Comparison of ENCODE assay signal across 8 cellular contexts in the genomic region with DNA sequence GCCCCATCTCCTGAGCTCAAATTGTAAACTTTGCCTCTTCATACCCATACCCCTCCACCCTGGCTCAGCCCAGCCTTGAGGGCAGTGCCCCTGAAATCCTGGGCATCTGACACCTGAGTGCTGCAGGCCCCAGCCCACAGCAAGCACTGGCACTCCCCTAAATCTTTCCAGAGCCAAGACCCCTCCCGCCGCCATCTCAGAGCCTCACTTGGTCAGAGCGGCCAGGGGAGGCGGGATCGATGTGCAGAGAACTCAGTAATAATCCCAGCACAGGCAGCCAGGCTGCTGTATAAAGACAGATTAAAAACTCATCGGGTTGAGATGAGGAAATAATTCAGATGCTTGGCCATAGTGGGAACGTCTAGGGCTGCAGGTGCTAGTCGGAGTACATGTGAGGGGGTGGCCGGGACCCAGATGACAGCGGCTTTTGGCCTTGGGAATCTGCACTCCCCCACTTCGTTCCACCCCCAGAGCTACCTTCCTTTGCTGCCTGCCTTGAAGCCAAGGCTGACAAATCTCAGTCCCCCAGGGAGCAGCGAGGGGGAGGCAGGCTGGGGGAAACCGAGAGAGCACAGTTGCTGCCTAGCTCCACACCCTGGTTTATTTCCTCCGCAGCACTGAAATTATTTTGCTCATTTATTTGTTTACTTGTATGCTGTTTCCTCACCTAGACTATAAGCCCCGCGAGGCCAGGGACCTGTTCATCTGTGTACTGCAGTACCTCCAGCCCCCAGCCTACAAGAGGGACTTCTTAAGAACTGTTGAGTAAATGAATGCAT. TPM values are rescaled to one million over a fixed set of nuclear protein-coding genes. Genes with fewer than 3 reads are reported as not detected.
DNase-seq lines count a peak whose midpoint lies in the region; ATAC-seq and TF ChIP-seq lines count a peak whose summit lies in the region.

No MANE protein-coding gene starts in this region.

- DNase-seq in H7 (peak; percentile 64), activated B cell treated with CpG ODN at 0.5 μM for 24 hours (peak; percentile 26), NCI-H748 treated with DMSO at 0.1 percent for 48 hours (lab: John Stamatoyannopoulos, UW) (no peak), UCSD-AML1 (lab: John Stamatoyannopoulos, UW; ENCODE audit: unreplicated experiment) (no peak), AG20443 (ENCODE audit: low spot score) (no peak)
- DNase-seq in natural killer cell treated with Interleukin-12 subunit alpha and Interleukin-12 subunit beta and Interleukin-15 and Interleukin-18, amount 100 ng/mL, for 72 hours (ENCODE audit: low spot score): no peak

- H3K4me1 Mint-ChIP-seq in activated B cell treated with CpG ODN at 0.5 μM for 24 hours: peaks cover 20% of the 10 kb centered on the region
- peaks cover 4 to 9% of the 10 kb centered on the region in 2 donors for H3K4me1 Mint-ChIP-seq in natural killer cell treated with Interleukin-12 subunit alpha and Interleukin-12 subunit beta and Interleukin-15 and Interleukin-18, amount 100 ng/mL, for 72 hours (ENCODE audit: low read depth in 2 of 2)

- no peak overlapping the region for H3K4me3 ChIP-seq in H7 (ENCODE audit: insufficient read depth, low read depth, low read length)

- no peaks in the 10 kb centered on the region for H3K36me3 ChIP-seq in H7 (replicated peaks; ENCODE audit: control insufficient read depth, insufficient read depth, low read length)

- peaks cover 57% of the 10 kb centered on the region for H3K27me3 Mint-ChIP-seq in activated B cell treated with CpG ODN at 0.5 μM for 24 hours
- H3K27me3 Mint-ChIP-seq in natural killer cell treated with Interleukin-12 subunit alpha and Interleukin-12 subunit beta and Interleukin-15 and Interleukin-18, amount 100 ng/mL, for 72 hours: peaks cover 29 to 33% of the 10 kb centered on the region in 2 donors

- no peaks in the 10 kb centered on the region for H3K9me3 Mint-ChIP-seq in activated B cell treated with CpG ODN at 0.5 μM for 24 hours
- no peaks in the 10 kb centered on the region for H3K9me3 Mint-ChIP-seq in natural killer cell treated with Interleukin-12 subunit alpha and Interleukin-12 subunit beta and Interleukin-15 and Interleukin-18, amount 100 ng/mL, for 72 hours

- peaks cover 49% of the 10 kb centered on the region for H3K27me3 ChIP-seq in H7 (ENCODE audit: control insufficient read depth, insufficient read depth, low read length)

- intact Hi-C loops in activated B cell treated with CpG ODN at 0.5 μM for 24 hours (cut with micrococcal nuclease): loop anchor here (1.0 to 2.0 kb wide), 5 partner anchors 125 to 259 kb away; no protein-coding TSS in a partner anchor

- H3K36me3 Mint-ChIP-seq in activated B cell treated with CpG ODN at 0.5 μM for 24 hours (ENCODE audit: low read depth): no peaks in the 10 kb centered on the region
- no peaks in the 10 kb centered on the region for H3K36me3 Mint-ChIP-seq in natural killer cell treated with Interleukin-12 subunit alpha and Interleukin-12 subunit beta and Interleukin-15 and Interleukin-18, amount 100 ng/mL, for 72 hours

- POLR2A ChIA-PET in activated B cell treated with CpG ODN at 0.5 μM for 24 hours (lab: Charles Lee): interaction anchor here (1.1 to 1.5 kb wide), 3 partner anchors 9 to 223 kb away, joined by 3 to 4 read pairs (median 3); a partner anchor contains a TSS

- H3K4me3 Mint-ChIP-seq in activated B cell treated with CpG ODN at 0.5 μM for 24 hours: no peak overlapping the region
- H3K4me3 Mint-ChIP-seq in natural killer cell treated with Interleukin-12 subunit alpha and Interleukin-12 subunit beta and Interleukin-15 and Interleukin-18, amount 100 ng/mL, for 72 hours: peak overlapping the region; percentile 71

- no peak for TF ChIP-seq CTCF in activated B cell treated with CpG ODN at 0.5 μM for 24 hours (IDR thresholded peaks at IDR 0.05)

- ATAC-seq in GM18868 (IDR thresholded peaks at IDR 0.05; ENCODE audit: unreplicated experiment): peak; percentile 87
- ATAC-seq in activated B cell treated with CpG ODN at 0.5 μM for 24 hours (ENCODE audit: low read depth): peak; percentile 73
- no peak for ATAC-seq in natural killer cell treated with Interleukin-12 subunit alpha and Interleukin-12 subunit beta and Interleukin-15 and Interleukin-18, amount 100 ng/mL, for 72 hours
- ATAC-seq in GM18870 (IDR thresholded peaks at IDR 0.05; ENCODE audit: unreplicated experiment): no peak

- H3K27ac Mint-ChIP-seq in activated B cell treated with CpG ODN at 0.5 μM for 24 hours: no peak overlapping the region
- H3K27ac Mint-ChIP-seq in natural killer cell treated with Interleukin-12 subunit alpha and Interleukin-12 subunit beta and Interleukin-15 and Interleukin-18, amount 100 ng/mL, for 72 hours: no peak overlapping the region

- CTCF ChIA-PET in activated B cell treated with CpG ODN at 0.5 μM for 24 hours (lab: Charles Lee): interaction anchor here (0.8 to 2.6 kb wide), 8 partner anchors 9 to 268 kb away, joined by 3 to 29 read pairs (median 8); a partner anchor contains a TSS

RNA-seq across cellular contexts. Expression of a gene that starts 19.5 kb away (rescaled TPM):
- total RNA-seq in H7 (2014; rRNA removed; shearing (Covaris generic)): 19.3 and 23.8 TPM in 2 replicates
- 0.44 and 0.49 TPM in 2 replicates for total RNA-seq in activated B cell treated with CpG ODN at 0.5 μM for 24 hours
- total RNA-seq in natural killer cell treated with Interleukin-12 subunit alpha and Interleukin-12 subunit beta and Interleukin-15 and Interleukin-18, amount 100 ng/mL, for 72 hours: 10 to 100 TPM; 17.5 to 22.6 TPM

RNA-seq across cellular contexts. Expression of a gene that starts 50.3 kb away (rescaled TPM):
- total RNA-seq in H7 (2014; rRNA removed; shearing (Covaris generic)): 17.3 and 22.3 TPM in 2 replicates
- total RNA-seq in activated B cell treated with CpG ODN at 0.5 μM for 24 hours: 63.2 and 79.5 TPM in 2 replicates
- total RNA-seq in natural killer cell treated with Interleukin-12 subunit alpha and Interleukin-12 subunit beta and Interleukin-15 and Interleukin-18, amount 100 ng/mL, for 72 hours: 10 to 100 TPM; 35.6 to 56.4 TPM

Comparison
In these comparisons a context has a peak if more than half of its experiments do, and no peak if none do; other contexts are left out.
1. ATAC-seq: peak in GM18868 (single experiment) and activated B cell treated with CpG ODN at 0.5 μM for 24 hours (single experiment); none in natural killer cell treated with Interleukin-12 subunit alpha and Interleukin-12 subunit beta and Interleukin-15 and Interleukin-18, amount 100 ng/mL, for 72 hours (0 of 2) and GM18870 (single experiment).
2. DNase-seq: peak in H7 (single experiment) and activated B cell treated with CpG ODN at 0.5 μM for 24 hours (single experiment); none in natural killer cell treated with Interleukin-12 subunit alpha and Interleukin-12 subunit beta and Interleukin-15 and Interleukin-18, amount 100 ng/mL, for 72 hours (single experiment), NCI-H748 treated with DMSO at 0.1 percent for 48 hours (single experiment), UCSD-AML1 (single experiment) and AG20443 (single experiment).
3. RNA of a gene that starts 19.5 kb away (total RNA-seq): 17.5 to 22.6 TPM in natural killer cell treated with Interleukin-12 subunit alpha and Interleukin-12 subunit beta and Interleukin-15 and Interleukin-18, amount 100 ng/mL, for 72 hours and 19.3 to 23.8 TPM in H7; 0.44 to 0.49 TPM in activated B cell treated with CpG ODN at 0.5 μM for 24 hours; every median in the first group is over 10 times any median in the second.